1 cellular context compared by ENCODE assay signal in the genomic region with DNA sequence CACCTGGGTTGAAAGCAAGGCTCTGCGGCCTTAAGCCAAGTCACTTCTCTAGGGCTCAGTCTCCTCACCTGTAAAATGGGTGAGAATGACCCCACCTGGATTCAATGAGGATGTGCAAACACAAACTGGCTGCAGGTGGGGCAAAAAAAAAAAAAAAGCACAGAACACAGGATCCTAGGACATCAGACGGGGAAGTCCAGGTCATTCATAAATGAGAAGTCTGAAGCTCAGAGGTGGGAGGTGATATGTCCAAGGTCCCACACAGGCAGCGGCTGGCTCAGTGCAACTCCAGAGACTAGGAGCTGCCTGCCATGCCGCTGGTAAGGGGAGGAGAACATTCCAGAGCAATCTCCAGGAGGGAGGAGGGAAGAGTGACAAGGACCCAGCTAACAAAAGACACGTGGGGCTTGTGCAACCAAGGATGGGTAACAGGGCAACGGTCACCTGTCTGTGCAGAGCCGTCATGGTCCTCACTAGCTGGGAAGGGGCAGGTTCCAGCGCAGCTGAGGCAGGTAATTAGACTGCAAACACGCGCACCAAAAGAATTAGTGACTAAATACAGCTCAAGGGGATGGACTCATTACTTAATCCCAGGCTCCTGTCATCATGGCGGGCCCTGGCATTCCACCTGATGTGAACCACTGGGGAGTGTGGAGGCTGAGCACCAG.
TF ChIP-seq lines count a peak whose summit lies in the region.

No MANE protein-coding gene starts in this region.

TF ChIP-seq in HepG2, 621 proteins besides CTCF, POLR2A, EP300 and RAD21 (continues in another document):
- peak; percentile 61; the same call in 1 of the 2 replicates for TF ChIP-seq BORCS8-MEF2B (CRISPR knock-in tag; IDR thresholded peaks at IDR 0.05)
- 0 out of 2 replicates have a peak, but pooled peaks have one; percentile 50 for TF ChIP-seq MED13 (CRISPR knock-in tag; IDR thresholded peaks at IDR 0.05)
- TF ChIP-seq ZBTB38 (CRISPR knock-in tag; IDR thresholded peaks at IDR 0.05): peak; percentile 31; the same call in 1 of the 2 replicates
- peak; percentile 70; the same call in 1 of the 2 replicates for TF ChIP-seq ZNF331 (CRISPR knock-in tag; IDR thresholded peaks at IDR 0.05)
- TF ChIP-seq SP5 (CRISPR knock-in tag; IDR thresholded peaks at IDR 0.05; ENCODE audit: borderline replicate concordance, low read depth): peak; percentile 57; the same call in 1 of the 2 replicates
- no peak for TF ChIP-seq KLF15 (CRISPR knock-in tag; IDR thresholded peaks at IDR 0.05; ENCODE audit: borderline replicate concordance)
- TF ChIP-seq, protein P1, sequence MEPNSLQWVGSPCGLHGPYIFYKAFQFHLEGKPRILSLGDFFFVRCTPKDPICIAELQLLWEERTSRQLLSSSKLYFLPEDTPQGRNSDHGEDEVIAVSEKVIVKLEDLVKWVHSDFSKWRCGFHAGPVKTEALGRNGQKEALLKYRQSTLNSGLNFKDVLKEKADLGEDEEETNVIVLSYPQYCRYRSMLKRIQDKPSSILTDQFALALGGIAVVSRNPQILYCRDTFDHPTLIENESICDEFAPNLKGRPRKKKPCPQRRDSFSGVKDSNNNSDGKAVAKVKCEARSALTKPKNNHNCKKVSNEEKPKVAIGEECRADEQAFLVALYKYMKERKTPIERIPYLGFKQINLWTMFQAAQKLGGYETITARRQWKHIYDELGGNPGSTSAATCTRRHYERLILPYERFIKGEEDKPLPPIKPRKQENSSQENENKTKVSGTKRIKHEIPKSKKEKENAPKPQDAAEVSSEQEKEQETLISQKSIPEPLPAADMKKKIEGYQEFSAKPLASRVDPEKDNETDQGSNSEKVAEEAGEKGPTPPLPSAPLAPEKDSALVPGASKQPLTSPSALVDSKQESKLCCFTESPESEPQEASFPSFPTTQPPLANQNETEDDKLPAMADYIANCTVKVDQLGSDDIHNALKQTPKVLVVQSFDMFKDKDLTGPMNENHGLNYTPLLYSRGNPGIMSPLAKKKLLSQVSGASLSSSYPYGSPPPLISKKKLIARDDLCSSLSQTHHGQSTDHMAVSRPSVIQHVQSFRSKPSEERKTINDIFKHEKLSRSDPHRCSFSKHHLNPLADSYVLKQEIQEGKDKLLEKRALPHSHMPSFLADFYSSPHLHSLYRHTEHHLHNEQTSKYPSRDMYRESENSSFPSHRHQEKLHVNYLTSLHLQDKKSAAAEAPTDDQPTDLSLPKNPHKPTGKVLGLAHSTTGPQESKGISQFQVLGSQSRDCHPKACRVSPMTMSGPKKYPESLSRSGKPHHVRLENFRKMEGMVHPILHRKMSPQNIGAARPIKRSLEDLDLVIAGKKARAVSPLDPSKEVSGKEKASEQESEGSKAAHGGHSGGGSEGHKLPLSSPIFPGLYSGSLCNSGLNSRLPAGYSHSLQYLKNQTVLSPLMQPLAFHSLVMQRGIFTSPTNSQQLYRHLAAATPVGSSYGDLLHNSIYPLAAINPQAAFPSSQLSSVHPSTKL (CRISPR knock-in tag; IDR thresholded peaks at IDR 0.05): peak; percentile 68
- TF ChIP-seq ETV5 (CRISPR knock-in tag; IDR thresholded peaks at IDR 0.05; ENCODE audit: borderline replicate concordance): peak; percentile 25; the same call in 1 of the 2 replicates
- TF ChIP-seq, protein P2, sequence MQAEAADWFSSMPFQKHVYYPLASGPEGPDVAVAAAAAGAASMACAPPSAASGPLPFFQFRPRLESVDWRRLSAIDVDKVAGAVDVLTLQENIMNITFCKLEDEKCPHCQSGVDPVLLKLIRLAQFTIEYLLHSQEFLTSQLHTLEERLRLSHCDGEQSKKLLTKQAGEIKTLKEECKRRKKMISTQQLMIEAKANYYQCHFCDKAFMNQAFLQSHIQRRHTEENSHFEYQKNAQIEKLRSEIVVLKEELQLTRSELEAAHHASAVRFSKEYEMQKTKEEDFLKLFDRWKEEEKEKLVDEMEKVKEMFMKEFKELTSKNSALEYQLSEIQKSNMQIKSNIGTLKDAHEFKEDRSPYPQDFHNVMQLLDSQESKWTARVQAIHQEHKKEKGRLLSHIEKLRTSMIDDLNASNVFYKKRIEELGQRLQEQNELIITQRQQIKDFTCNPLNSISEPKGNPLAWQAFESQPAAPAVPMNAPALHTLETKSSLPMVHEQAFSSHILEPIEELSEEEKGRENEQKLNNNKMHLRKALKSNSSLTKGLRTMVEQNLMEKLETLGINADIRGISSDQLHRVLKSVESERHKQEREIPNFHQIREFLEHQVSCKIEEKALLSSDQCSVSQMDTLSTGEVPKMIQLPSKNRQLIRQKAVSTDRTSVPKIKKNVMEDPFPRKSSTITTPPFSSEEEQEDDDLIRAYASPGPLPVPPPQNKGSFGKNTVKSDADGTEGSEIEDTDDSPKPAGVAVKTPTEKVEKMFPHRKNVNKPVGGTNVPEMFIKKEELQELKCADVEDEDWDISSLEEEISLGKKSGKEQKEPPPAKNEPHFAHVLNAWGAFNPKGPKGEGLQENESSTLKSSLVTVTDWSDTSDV (CRISPR knock-in tag; IDR thresholded peaks at IDR 0.05): 0 out of 2 replicates have a peak, but pooled peaks have one; percentile 53
- TF ChIP-seq PTBP1 (IDR thresholded peaks at IDR 0.05; ENCODE audit: low read depth, low read length, poor library complexity, severe bottlenecking): no peak
- TF ChIP-seq, protein P3, sequence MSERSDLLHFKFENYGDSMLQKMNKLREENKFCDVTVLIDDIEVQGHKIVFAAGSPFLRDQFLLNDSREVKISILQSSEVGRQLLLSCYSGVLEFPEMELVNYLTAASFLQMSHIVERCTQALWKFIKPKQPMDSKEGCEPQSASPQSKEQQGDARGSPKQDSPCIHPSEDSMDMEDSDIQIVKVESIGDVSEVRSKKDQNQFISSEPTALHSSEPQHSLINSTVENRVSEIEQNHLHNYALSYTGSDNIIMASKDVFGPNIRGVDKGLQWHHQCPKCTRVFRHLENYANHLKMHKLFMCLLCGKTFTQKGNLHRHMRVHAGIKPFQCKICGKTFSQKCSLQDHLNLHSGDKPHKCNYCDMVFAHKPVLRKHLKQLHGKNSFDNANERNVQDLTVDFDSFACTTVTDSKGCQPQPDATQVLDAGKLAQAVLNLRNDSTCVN (CRISPR knock-in tag; IDR thresholded peaks at IDR 0.05; ENCODE audit: borderline replicate concordance): peak; percentile 60; the same call in 1 of the 2 replicates
- TF ChIP-seq, protein P4, sequence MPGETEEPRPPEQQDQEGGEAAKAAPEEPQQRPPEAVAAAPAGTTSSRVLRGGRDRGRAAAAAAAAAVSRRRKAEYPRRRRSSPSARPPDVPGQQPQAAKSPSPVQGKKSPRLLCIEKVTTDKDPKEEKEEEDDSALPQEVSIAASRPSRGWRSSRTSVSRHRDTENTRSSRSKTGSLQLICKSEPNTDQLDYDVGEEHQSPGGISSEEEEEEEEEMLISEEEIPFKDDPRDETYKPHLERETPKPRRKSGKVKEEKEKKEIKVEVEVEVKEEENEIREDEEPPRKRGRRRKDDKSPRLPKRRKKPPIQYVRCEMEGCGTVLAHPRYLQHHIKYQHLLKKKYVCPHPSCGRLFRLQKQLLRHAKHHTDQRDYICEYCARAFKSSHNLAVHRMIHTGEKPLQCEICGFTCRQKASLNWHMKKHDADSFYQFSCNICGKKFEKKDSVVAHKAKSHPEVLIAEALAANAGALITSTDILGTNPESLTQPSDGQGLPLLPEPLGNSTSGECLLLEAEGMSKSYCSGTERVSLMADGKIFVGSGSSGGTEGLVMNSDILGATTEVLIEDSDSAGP (CRISPR knock-in tag; IDR thresholded peaks at IDR 0.05; ENCODE audit: borderline replicate concordance): peak; percentile 48; the same call in 1 of the 2 replicates
- TF ChIP-seq, protein P5, sequence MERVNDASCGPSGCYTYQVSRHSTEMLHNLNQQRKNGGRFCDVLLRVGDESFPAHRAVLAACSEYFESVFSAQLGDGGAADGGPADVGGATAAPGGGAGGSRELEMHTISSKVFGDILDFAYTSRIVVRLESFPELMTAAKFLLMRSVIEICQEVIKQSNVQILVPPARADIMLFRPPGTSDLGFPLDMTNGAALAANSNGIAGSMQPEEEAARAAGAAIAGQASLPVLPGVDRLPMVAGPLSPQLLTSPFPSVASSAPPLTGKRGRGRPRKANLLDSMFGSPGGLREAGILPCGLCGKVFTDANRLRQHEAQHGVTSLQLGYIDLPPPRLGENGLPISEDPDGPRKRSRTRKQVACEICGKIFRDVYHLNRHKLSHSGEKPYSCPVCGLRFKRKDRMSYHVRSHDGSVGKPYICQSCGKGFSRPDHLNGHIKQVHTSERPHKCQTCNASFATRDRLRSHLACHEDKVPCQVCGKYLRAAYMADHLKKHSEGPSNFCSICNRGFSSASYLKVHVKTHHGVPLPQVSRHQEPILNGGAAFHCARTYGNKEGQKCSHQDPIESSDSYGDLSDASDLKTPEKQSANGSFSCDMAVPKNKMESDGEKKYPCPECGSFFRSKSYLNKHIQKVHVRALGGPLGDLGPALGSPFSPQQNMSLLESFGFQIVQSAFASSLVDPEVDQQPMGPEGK (CRISPR knock-in tag; IDR thresholded peaks at IDR 0.05): peak; percentile 45; the same call in 1 of the 2 replicates
- TF ChIP-seq, protein P6, sequence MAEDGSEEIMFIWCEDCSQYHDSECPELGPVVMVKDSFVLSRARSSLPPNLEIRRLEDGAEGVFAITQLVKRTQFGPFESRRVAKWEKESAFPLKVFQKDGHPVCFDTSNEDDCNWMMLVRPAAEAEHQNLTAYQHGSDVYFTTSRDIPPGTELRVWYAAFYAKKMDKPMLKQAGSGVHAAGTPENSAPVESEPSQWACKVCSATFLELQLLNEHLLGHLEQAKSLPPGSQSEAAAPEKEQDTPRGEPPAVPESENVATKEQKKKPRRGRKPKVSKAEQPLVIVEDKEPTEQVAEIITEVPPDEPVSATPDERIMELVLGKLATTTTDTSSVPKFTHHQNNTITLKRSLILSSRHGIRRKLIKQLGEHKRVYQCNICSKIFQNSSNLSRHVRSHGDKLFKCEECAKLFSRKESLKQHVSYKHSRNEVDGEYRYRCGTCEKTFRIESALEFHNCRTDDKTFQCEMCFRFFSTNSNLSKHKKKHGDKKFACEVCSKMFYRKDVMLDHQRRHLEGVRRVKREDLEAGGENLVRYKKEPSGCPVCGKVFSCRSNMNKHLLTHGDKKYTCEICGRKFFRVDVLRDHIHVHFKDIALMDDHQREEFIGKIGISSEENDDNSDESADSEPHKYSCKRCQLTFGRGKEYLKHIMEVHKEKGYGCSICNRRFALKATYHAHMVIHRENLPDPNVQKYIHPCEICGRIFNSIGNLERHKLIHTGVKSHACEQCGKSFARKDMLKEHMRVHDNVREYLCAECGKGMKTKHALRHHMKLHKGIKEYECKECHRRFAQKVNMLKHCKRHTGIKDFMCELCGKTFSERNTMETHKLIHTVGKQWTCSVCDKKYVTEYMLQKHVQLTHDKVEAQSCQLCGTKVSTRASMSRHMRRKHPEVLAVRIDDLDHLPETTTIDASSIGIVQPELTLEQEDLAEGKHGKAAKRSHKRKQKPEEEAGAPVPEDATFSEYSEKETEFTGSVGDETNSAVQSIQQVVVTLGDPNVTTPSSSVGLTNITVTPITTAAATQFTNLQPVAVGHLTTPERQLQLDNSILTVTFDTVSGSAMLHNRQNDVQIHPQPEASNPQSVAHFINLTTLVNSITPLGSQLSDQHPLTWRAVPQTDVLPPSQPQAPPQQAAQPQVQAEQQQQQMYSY (CRISPR knock-in tag; IDR thresholded peaks at IDR 0.05): peak; percentile 47; the same call in 1 of the 2 replicates
- TF ChIP-seq RARA (CRISPR knock-in tag; IDR thresholded peaks at IDR 0.05): peak; percentile 56; the same call in 1 of the 2 replicates
- peak; percentile 91 for TF ChIP-seq MYC (CRISPR knock-in tag; IDR thresholded peaks at IDR 0.05; ENCODE audit: borderline replicate concordance)
- TF ChIP-seq HNF4A (CRISPR knock-in tag; IDR thresholded peaks at IDR 0.05): peak; percentile 84
- peak; percentile 36; the same call in 1 of the 2 replicates for TF ChIP-seq KDM2A (CRISPR knock-in tag; IDR thresholded peaks at IDR 0.05; ENCODE audit: borderline replicate concordance, low read depth)
- TF ChIP-seq MAZ (IDR thresholded peaks at IDR 0.05; ENCODE audit: borderline replicate concordance, low read depth, low read length): no peak
- TF ChIP-seq MAZ (CRISPR knock-in tag; IDR thresholded peaks at IDR 0.05; ENCODE audit: low read depth): 0 out of 2 replicates have a peak, but pooled peaks have one; percentile 45
- TF ChIP-seq, protein P7, sequence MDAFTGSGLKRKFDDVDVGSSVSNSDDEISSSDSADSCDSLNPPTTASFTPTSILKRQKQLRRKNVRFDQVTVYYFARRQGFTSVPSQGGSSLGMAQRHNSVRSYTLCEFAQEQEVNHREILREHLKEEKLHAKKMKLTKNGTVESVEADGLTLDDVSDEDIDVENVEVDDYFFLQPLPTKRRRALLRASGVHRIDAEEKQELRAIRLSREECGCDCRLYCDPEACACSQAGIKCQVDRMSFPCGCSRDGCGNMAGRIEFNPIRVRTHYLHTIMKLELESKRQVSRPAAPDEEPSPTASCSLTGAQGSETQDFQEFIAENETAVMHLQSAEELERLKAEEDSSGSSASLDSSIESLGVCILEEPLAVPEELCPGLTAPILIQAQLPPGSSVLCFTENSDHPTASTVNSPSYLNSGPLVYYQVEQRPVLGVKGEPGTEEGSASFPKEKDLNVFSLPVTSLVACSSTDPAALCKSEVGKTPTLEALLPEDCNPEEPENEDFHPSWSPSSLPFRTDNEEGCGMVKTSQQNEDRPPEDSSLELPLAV (CRISPR knock-in tag; conservative IDR thresholded peaks at IDR 0.05; ENCODE audit: low read depth): no peak
- no peak for TF ChIP-seq EHMT2 (IDR thresholded peaks at IDR 0.05; ENCODE audit: borderline replicate concordance, low read depth, low read length)
- TF ChIP-seq ZNF446 (CRISPR knock-in tag; IDR thresholded peaks at IDR 0.05): peak; percentile 63; the same call in 1 of the 2 replicates
- peak; percentile 64; the same call in 1 of the 2 replicates for TF ChIP-seq RNF2 (conservative IDR thresholded peaks at IDR 0.05; ENCODE audit: low read depth)
- 0 out of 2 replicates have a peak, but pooled peaks have one; percentile 24 for TF ChIP-seq ZFX (CRISPR knock-in tag; IDR thresholded peaks at IDR 0.05; ENCODE audit: low read depth)
- TF ChIP-seq, protein P8, sequence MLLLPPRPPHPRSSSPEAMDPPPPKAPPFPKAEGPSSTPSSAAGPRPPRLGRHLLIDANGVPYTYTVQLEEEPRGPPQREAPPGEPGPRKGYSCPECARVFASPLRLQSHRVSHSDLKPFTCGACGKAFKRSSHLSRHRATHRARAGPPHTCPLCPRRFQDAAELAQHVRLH (CRISPR knock-in tag; IDR thresholded peaks at IDR 0.05; ENCODE audit: borderline replicate concordance, low read depth): peak; percentile 81; the same call in 1 of the 2 replicates
- no peak for TF ChIP-seq ADNP (CRISPR knock-in tag; IDR thresholded peaks at IDR 0.05)
